In the genomic region with DNA sequence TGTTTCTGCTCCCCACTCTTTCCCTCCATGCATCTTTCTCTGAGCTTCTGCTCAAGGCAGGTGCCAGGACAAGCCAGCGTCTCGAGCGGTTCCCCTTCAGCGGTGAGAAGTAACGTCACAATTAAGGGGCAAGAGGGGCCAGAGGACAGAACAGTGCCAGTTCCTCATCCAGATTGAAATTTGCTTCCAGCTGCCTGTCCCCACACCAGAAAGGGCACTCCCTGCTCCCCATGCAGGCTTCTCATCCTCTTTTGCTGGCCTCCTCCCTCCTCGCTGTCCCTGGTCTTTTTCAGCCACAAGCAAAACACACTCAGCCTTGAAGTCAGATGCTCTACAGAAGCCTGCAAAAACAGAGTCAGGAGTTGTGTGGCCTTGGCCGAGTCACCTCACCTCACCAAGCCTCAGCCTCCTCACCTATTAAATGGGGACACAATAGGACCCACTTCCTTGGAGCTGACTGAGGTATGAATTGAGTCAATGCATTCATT, we compare ENCODE assay signal across 8 cellular contexts. TPM values are rescaled to one million over a fixed set of nuclear protein-coding genes. Genes with fewer than 3 reads are reported as not detected.
DNase-seq lines count a peak whose midpoint lies in the region; ATAC-seq and TF ChIP-seq lines count a peak whose summit lies in the region.

No MANE protein-coding gene starts in this region.

- no peaks in the 10 kb centered on the region for H3K36me3 ChIP-seq in mucosa of stomach (ENCODE audit: control insufficient read depth, insufficient read depth, low read length)

- no peaks in the 10 kb centered on the region for H3K36me3 Mint-ChIP-seq in brain

- DNase-seq in stimulated activated CD4-positive, alpha-beta T cell treated with anti-CD3 and anti-CD28 coated beads, Interleukin-15, amount 100 ng/mL, for 24 hours = peak; percentile 38
- DNase-seq in stimulated activated CD4-positive, alpha-beta T cell treated with anti-CD3 and anti-CD28 coated beads, Interleukin-12 subunit alpha, Interleukin-12 subunit beta, amount 100 ng/mL, for 4 hours = no peak
- DNase-seq in NCI-H1092 treated with DMSO at 0.1 percent for 48 hours (lab: John Stamatoyannopoulos, UW) (no peak), NCI-H524 treated with DMSO at 0.1 percent for 48 hours (lab: John Stamatoyannopoulos, UW) (no peak)

- no peak for ATAC-seq in GM19467 (IDR thresholded peaks at IDR 0.05; ENCODE audit: unreplicated experiment)
- no peak for ATAC-seq in GM21367 (IDR thresholded peaks at IDR 0.05; ENCODE audit: unreplicated experiment)

- H3K4me3 Mint-ChIP-seq in brain = peak overlapping the region in 1 of 5 experiments; percentile 10

- H3K9me3 ChIP-seq in mucosa of stomach (ENCODE audit: control insufficient read depth, low read length) = no peaks in the 10 kb centered on the region

- peak overlapping the region; percentile 41 to 98 (median 94) for H3K27ac Mint-ChIP-seq in brain

- H3K9ac ChIP-seq in mucosa of stomach (ENCODE audit: low read length) = peak overlapping the region; percentile 16

- H3K27me3 ChIP-seq in mucosa of stomach (ENCODE audit: control insufficient read depth, insufficient read depth, low read length) = no peaks in the 10 kb centered on the region

- peaks cover 0 to 4% (median 0%) of the 10 kb centered on the region in 5 experiments for H3K9me3 Mint-ChIP-seq in brain

- no peaks in the 10 kb centered on the region for H3K27me3 Mint-ChIP-seq in brain

- H3K4me3 ChIP-seq in mucosa of stomach (ENCODE audit: low read length) = no peak overlapping the region

- H3K4me1 ChIP-seq in mucosa of stomach (ENCODE audit: control insufficient read depth, insufficient read depth, low read length) = peaks cover 64% of the 10 kb centered on the region

- H3K4me1 Mint-ChIP-seq in brain = peaks cover 71% of the 10 kb centered on the region

- no peak for TF ChIP-seq CTCF in brain (conservative IDR thresholded peaks at IDR 0.05)

RNA-seq across cellular contexts. Expression of gene ECE1, which starts 35.0 kb away (rescaled TPM):
- 70.1 TPM for polyA plus RNA-seq in brain (ENCODE audit: insufficient read depth, low read depth, low replicate concordance)
